In the genomic region with DNA sequence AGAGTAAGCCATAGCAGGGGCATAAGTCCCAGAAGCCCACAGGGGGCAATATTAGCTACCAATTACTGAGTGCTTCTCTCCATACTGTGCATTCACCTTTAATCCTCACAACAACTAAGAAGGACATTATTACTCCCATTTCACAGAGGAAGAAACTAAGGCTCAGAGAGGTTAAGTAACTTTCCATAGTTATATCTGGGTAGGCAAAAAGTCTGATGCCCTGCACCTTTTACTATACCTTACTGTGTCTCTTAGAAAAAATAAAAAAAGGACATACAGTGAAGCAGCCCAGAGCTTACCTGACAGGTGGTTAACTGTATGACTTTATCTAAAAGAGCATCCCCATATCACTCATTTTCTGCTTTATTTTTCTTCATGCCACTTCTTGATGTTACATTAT, we compare ENCODE assay signal across 1 cellular context.
TF ChIP-seq lines count a peak whose summit lies in the region.

No MANE protein-coding gene starts in this region.

TF ChIP-seq in WTC11, 78 proteins besides CTCF, POLR2A, EP300 and RAD21:
- TF ChIP-seq ZNF281 (CRISPR knock-in tag; IDR thresholded peaks at IDR 0.05) (no peak), TEAD1 (CRISPR knock-in tag; IDR thresholded peaks at IDR 0.05) (no peak), ZNF317 (CRISPR knock-in tag; IDR thresholded peaks at IDR 0.05; ENCODE audit: borderline replicate concordance, low read depth) (no peak), ZSCAN18 (CRISPR knock-in tag; IDR thresholded peaks at IDR 0.05) (no peak), ATF1 (CRISPR knock-in tag; IDR thresholded peaks at IDR 0.05) (no peak), PREB (CRISPR knock-in tag; IDR thresholded peaks at IDR 0.05; ENCODE audit: borderline replicate concordance) (no peak), TCF7 (CRISPR knock-in tag; IDR thresholded peaks at IDR 0.05; ENCODE audit: low read depth) (no peak)
- TF ChIP-seq, protein P1, sequence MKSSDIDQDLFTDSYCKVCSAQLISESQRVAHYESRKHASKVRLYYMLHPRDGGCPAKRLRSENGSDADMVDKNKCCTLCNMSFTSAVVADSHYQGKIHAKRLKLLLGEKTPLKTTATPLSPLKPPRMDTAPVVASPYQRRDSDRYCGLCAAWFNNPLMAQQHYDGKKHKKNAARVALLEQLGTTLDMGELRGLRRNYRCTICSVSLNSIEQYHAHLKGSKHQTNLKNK (CRISPR knock-in tag; IDR thresholded peaks at IDR 0.05): no peak
